2 cellular contexts compared by ENCODE assay signal in genomic region chr1:209652873-209653401, GRCh38.
A peak's percentile ranks its signal among the peaks of the same experiment; 100 is the strongest.
TF ChIP-seq lines count a peak whose summit lies in the region.

No MANE protein-coding gene starts in this region.

TF ChIP-seq in A549, 52 proteins besides CTCF, POLR2A, EP300 and RAD21:
- TF ChIP-seq REST (IDR thresholded peaks at IDR 0.05) (peak; percentile 81), BHLHE40 (IDR thresholded peaks at IDR 0.05; ENCODE audit: low read depth, low read length) (no peak), RNF2 (IDR thresholded peaks at IDR 0.05; ENCODE audit: borderline replicate concordance, low read depth) (no peak), FOSL2 (IDR thresholded peaks at IDR 0.05) (no peak), FOSL2 (CRISPR knock-in tag; IDR thresholded peaks at IDR 0.05) (peak; percentile 24; the same call in 1 of the 2 replicates), RCOR1 (IDR thresholded peaks at IDR 0.05; ENCODE audit: low read depth, low read length) (no peak), CEBPB (IDR thresholded peaks at IDR 0.05) (no peak)

TF ChIP-seq in GM23338, 12 proteins besides CTCF, POLR2A, EP300 and RAD21 (continued from another document):
- TF ChIP-seq REST (IDR thresholded peaks at IDR 0.05; ENCODE audit: unreplicated experiment), result peak; percentile 26
- TF ChIP-seq, protein P1, sequence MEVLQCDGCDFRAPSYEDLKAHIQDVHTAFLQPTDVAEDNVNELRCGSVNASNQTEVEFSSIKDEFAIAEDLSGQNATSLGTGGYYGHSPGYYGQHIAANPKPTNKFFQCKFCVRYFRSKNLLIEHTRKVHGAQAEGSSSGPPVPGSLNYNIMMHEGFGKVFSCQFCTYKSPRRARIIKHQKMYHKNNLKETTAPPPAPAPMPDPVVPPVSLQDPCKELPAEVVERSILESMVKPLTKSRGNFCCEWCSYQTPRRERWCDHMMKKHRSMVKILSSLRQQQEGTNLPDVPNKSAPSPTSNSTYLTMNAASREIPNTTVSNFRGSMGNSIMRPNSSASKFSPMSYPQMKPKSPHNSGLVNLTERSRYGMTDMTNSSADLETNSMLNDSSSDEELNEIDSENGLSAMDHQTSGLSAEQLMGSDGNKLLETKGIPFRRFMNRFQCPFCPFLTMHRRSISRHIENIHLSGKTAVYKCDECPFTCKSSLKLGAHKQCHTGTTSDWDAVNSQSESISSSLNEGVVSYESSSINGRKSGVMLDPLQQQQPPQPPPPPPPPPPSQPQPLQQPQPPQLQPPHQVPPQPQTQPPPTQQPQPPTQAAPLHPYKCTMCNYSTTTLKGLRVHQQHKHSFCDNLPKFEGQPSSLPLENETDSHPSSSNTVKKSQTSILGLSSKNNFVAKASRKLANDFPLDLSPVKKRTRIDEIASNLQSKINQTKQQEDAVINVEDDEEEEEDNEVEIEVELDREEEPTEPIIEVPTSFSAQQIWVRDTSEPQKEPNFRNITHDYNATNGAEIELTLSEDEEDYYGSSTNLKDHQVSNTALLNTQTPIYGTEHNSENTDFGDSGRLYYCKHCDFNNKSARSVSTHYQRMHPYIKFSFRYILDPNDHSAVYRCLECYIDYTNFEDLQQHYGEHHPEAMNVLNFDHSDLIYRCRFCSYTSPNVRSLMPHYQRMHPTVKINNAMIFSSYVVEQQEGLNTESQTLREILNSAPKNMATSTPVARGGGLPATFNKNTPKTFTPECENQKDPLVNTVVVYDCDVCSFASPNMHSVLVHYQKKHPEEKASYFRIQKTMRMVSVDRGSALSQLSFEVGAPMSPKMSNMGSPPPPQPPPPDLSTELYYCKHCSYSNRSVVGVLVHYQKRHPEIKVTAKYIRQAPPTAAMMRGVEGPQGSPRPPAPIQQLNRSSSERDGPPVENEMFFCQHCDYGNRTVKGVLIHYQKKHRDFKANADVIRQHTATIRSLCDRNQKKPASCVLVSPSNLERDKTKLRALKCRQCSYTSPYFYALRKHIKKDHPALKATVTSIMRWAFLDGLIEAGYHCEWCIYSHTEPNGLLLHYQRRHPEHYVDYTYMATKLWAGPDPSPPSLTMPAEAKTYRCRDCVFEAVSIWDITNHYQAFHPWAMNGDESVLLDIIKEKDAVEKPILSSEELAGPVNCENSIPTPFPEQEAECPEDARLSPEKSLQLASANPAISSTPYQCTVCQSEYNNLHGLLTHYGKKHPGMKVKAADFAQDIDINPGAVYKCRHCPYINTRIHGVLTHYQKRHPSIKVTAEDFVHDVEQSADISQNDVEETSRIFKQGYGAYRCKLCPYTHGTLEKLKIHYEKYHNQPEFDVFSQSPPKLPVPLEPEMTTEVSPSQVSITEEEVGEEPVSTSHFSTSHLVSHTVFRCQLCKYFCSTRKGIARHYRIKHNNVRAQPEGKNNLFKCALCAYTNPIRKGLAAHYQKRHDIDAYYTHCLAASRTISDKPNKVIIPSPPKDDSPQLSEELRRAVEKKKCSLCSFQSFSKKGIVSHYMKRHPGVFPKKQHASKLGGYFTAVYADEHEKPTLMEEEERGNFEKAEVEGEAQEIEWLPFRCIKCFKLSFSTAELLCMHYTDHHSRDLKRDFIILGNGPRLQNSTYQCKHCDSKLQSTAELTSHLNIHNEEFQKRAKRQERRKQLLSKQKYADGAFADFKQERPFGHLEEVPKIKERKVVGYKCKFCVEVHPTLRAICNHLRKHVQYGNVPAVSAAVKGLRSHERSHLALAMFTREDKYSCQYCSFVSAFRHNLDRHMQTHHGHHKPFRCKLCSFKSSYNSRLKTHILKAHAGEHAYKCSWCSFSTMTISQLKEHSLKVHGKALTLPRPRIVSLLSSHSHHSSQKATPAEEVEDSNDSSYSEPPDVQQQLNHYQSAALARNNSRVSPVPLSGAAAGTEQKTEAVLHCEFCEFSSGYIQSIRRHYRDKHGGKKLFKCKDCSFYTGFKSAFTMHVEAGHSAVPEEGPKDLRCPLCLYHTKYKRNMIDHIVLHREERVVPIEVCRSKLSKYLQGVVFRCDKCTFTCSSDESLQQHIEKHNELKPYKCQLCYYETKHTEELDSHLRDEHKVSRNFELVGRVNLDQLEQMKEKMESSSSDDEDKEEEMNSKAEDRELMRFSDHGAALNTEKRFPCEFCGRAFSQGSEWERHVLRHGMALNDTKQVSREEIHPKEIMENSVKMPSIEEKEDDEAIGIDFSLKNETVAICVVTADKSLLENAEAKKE (CRISPR knock-in tag; IDR thresholded peaks at IDR 0.05), result peak; percentile 97
- TF ChIP-seq, protein P2, sequence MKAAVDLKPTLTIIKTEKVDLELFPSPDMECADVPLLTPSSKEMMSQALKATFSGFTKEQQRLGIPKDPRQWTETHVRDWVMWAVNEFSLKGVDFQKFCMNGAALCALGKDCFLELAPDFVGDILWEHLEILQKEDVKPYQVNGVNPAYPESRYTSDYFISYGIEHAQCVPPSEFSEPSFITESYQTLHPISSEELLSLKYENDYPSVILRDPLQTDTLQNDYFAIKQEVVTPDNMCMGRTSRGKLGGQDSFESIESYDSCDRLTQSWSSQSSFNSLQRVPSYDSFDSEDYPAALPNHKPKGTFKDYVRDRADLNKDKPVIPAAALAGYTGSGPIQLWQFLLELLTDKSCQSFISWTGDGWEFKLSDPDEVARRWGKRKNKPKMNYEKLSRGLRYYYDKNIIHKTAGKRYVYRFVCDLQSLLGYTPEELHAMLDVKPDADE (IDR thresholded peaks at IDR 0.05), result no peak
